ENCODE assay signal across 9 cellular contexts in the genomic region with DNA sequence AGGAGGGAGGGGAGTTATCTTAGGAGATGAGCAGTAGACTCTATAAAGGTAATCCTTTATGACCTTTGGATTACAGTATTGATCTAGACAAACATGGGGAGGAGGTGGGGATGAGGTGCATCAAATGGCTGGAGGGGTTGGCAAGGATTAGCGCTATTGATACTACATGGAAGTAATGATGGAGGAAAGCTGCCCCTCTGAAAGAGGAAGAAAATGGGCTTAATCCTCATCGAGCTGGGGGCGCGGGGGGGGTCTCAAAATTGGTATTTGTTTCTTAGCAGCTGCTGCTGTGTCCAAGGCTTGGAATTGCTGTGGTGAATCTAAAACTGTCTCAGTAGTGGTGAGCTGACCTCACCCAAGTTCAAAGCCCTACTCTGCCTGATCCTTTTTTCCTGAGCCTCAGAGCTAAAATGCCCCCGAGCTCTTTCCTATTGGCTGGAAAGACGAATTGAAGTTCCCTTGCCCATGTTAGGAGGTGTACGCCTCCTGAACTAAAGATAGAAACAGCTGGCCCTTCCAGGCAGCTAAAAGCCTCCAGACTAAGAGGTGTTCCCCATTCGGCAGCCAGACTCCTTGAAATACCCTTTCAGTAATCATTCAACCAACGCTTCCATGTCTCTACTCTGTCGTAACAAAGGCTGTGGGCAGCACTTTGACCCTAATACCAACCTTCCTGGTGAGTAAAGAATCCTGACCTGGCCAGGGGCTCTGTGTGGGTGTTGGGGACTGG. TPM values are rescaled to one million over a fixed set of nuclear protein-coding genes. Genes with fewer than 3 reads are reported as not detected.
DNase-seq lines count a peak whose midpoint lies in the region; ATAC-seq and TF ChIP-seq lines count a peak whose summit lies in the region.
"Had no signal": no experiment of that assay in that cellular context is flagged by ENCODE, and none has a peak within 500 bp of the region (broad histone marks: within the 10 kb centered on the region; RNA-seq: fewer than 3 reads in every experiment).

A gene (plus strand): TSS at position 556 of the 730 bp plus-strand sequence. CDS start 57 bp downstream, at position 613.

- H3K4me3 ChIP-seq in ascending aorta = peak within 1 kb of the TSS; percentile 21 to 63
- no peak within 1 kb of the TSS for H3K4me3 ChIP-seq in right lobe of liver

- intact Hi-C loops in ascending aorta (cut with DNase I) (loop anchor here (1.0 to 5.0 kb wide), 2 partner anchors 18 to 61 kb away; a partner anchor contains a TSS), right lobe of liver (cut with DNase I) (no loop called here)

- H3K9me3 ChIP-seq in ascending aorta = no peaks in the 10 kb centered on the region
- no peaks in the 10 kb centered on the region for H3K9me3 ChIP-seq in right lobe of liver

- H3K36me3 ChIP-seq in ascending aorta (peaks cover 19 to 37% of the 10 kb centered on the region in 2 donors), right lobe of liver (peaks cover 0 to 35% (median 4%) of the 10 kb centered on the region in 4 donors)

- WGBS in right lobe of liver (ENCODE audit: insufficient coverage, low coverage, low lambda C conversion rate, missing lambda C conversion rate) = 31% methylated on average over 9 of the region's 10 CpGs

- H3K4me1 ChIP-seq in ascending aorta (no peaks in the 10 kb centered on the region), right lobe of liver (peaks cover 0 to 12% (median 0%) of the 10 kb centered on the region in 4 donors)

- TF ChIP-seq POLR2A in right lobe of liver (IDR thresholded peaks at IDR 0.05) = no peak

- ATAC-seq in right lobe of liver = peak; percentile 58 to 81 (median 65)

- peak within 1 kb of the TSS; percentile 58 to 70 for H3K27ac ChIP-seq in ascending aorta
- no peak within 1 kb of the TSS for H3K27ac ChIP-seq in right lobe of liver
- H3K27ac ChIP-seq: HL-60 had no signal

- in situ Hi-C loops in GM13976 (cut with MboI; ENCODE audit: low sequenced_read_pairs, unreplicated experiment) = no loop called here

- DNase-seq in AG20443 (ENCODE audit: low spot score) (peak; percentile 27), HK-2 (ENCODE audit: unreplicated experiment) (peak; percentile 27), ascending aorta (ENCODE audit: low spot score in 2 of 2) (peak in 1 of 2 donors; percentile 66), right lobe of liver (peak in 1 of 3 donors; percentile 47), putamen (ENCODE audit: low spot score) (no peak), NCI-H2196 treated with DMSO at 0.1 percent for 48 hours (lab: John Stamatoyannopoulos, UW; ENCODE audit: unreplicated experiment) (no peak), A172 (ENCODE audit: low spot score) (no peak), GM13976 (ENCODE audit: low spot score) (no peak)

- no peaks in the 10 kb centered on the region for H3K27me3 ChIP-seq in ascending aorta
- no peaks in the 10 kb centered on the region for H3K27me3 ChIP-seq in right lobe of liver

- no peak for TF ChIP-seq CTCF in ascending aorta (IDR thresholded peaks at IDR 0.05)
- TF ChIP-seq CTCF in right lobe of liver (IDR thresholded peaks at IDR 0.05) = no peak
- no peak for TF ChIP-seq CTCF in GM13976 (IDR thresholded peaks at IDR 0.05; ENCODE audit: borderline replicate concordance, control extremely low read depth, extremely low read depth, insufficient read depth, missing control alignments)

RNA-seq across cellular contexts. Expression of the gene that starts here (rescaled TPM):
- total RNA-seq in ascending aorta (not detected), right lobe of liver (under 1 TPM; 0.31 to 0.92 (median 0.66) TPM)
- 1.0 and 1.2 TPM in 2 replicates for total RNA-seq in A172 (2014; rRNA removed; shearing (Covaris generic))

Comparison
In these comparisons a context has a peak if more than half of its experiments do, and no peak if none do; other contexts are left out.
1. Peak in ATAC-seq in right lobe of liver; RNA of the gene not detected or under 1 TPM.
2. DNase-seq: peak in AG20443 (single experiment) and HK-2 (single experiment); none in putamen (single experiment), NCI-H2196 treated with DMSO at 0.1 percent for 48 hours (single experiment), A172 (single experiment) and GM13976 (single experiment).
3. H3K27ac ChIP-seq: peak in ascending aorta (2 of 2); none in right lobe of liver (0 of 3).
4. H3K4me3 ChIP-seq: peak in ascending aorta (2 of 2); none in right lobe of liver (0 of 3).